In genomic region chr3:48938156-48938555, GRCh38 we compare ENCODE assay signal across 24 cellular contexts. TPM values are rescaled to one million over a fixed set of nuclear protein-coding genes. Genes with fewer than 3 reads are reported as not detected.
A peak's percentile ranks its signal among the peaks of the same experiment; 100 is the strongest.
DNase-seq lines count a peak whose midpoint lies in the region; ATAC-seq and TF ChIP-seq lines count a peak whose summit lies in the region.
"Had no signal": no experiment of that assay in that cellular context is flagged by ENCODE, and none has a peak within 500 bp of the region (broad histone marks: within the 10 kb centered on the region; RNA-seq: fewer than 3 reads in every experiment).

No MANE protein-coding gene starts in this region.

- H3K9me3 ChIP-seq in CD4-positive, CD25-positive, alpha-beta regulatory T cell (ENCODE audit: control insufficient read depth in 2 of 2, low read length in 2 of 2) = no peaks in the 10 kb centered on the region
- H3K9me3 ChIP-seq: sigmoid colon, tibial nerve had no signal

- H3K36me3 ChIP-seq in CD4-positive, CD25-positive, alpha-beta regulatory T cell (ENCODE audit: control insufficient read depth, insufficient read depth, low read length) = peaks cover 34% of the 10 kb centered on the region

- DNase-seq in AG04449 (ENCODE audit: low read depth, low spot score) = peak; percentile 31
- no peak for DNase-seq in CD4-positive, CD25-positive, alpha-beta regulatory T cell
- no peak for DNase-seq in activated CD4-positive, alpha-beta memory T cell treated with anti-CD3 and anti-CD28 coated beads, Interleukin-2, amount 10 ng/mL, durations not matched to agents 7 days and 5 days
- peak; percentile 34 for DNase-seq in hepatic stellate cell (ENCODE audit: low spot score)
- DNase-seq in NCI-H1436 treated with DMSO at 0.1 percent for 48 hours (lab: John Stamatoyannopoulos, UW) = no peak
- no peak for DNase-seq in DMS79 treated with DMSO at 0.1 percent for 48 hours (lab: John Stamatoyannopoulos, UW)
- DNase-seq: activated effector memory CD4-positive, alpha-beta T cell treated with anti-CD3 and anti-CD28 coated beads, Interleukin-2, amount 50 U/mL, for 16 hours; AML-193; aorta; central memory CD4-positive, alpha-beta T cell; GDM1; kidney glomerular epithelial cell; mammary epithelial cell; NCI-H1694; NCI-H2171; NCI-H524; sigmoid colon; T-cell had no signal

- no peak for ATAC-seq in CD4-positive, CD25-positive, alpha-beta regulatory T cell (ENCODE audit: low read depth in 2 of 2)
- ATAC-seq in HG03571 (IDR thresholded peaks at IDR 0.05; ENCODE audit: unreplicated experiment) = no peak
- ATAC-seq: activated CD4-positive, CD25-positive, alpha-beta regulatory T cell treated with anti-CD3 and anti-CD28 coated beads, Interleukin-2, amount 50 U/mL, for 24 hours; GM23338; T-cell had no signal

- peak overlapping the region in 2 of 3 donors; percentile 4 to 88 for H3K27ac Mint-ChIP-seq in CD4-positive, CD25-positive, alpha-beta regulatory T cell
- H3K27ac Mint-ChIP-seq in activated CD4-positive, alpha-beta memory T cell treated with anti-CD3 and anti-CD28 coated beads, Interleukin-2, amount 10 ng/mL, durations not matched to agents 7 days and 5 days = peak overlapping the region; percentile 8
- H3K27ac Mint-ChIP-seq: GM23338, progenitor cell of endocrine pancreas, T-cell had no signal

- POLR2A ChIA-PET in AG04449 (lab: Yijun Ruan, JAX) = no interaction called here
- POLR2A ChIA-PET in activated CD4-positive, alpha-beta memory T cell treated with anti-CD3 and anti-CD28 coated beads, Interleukin-2, amount 10 ng/mL, durations not matched to agents 7 days and 5 days (lab: Charles Lee) = interaction anchor here (1.0 to 1.3 kb wide), 2 partner anchors 9 to 19 kb away, joined by 3 read pairs; no protein-coding TSS in a partner anchor

- H3K27me3 Mint-ChIP-seq in CD4-positive, CD25-positive, alpha-beta regulatory T cell = no peaks in the 10 kb centered on the region
- H3K27me3 Mint-ChIP-seq in activated CD4-positive, alpha-beta memory T cell treated with anti-CD3 and anti-CD28 coated beads, Interleukin-2, amount 10 ng/mL, durations not matched to agents 7 days and 5 days = no peaks in the 10 kb centered on the region
- H3K27me3 Mint-ChIP-seq: progenitor cell of endocrine pancreas, T-cell had no signal

- H3K9me3 Mint-ChIP-seq in CD4-positive, CD25-positive, alpha-beta regulatory T cell = no peaks in the 10 kb centered on the region
- H3K9me3 Mint-ChIP-seq in activated CD4-positive, alpha-beta memory T cell treated with anti-CD3 and anti-CD28 coated beads, Interleukin-2, amount 10 ng/mL, durations not matched to agents 7 days and 5 days = peaks cover 2% of the 10 kb centered on the region
- H3K9me3 Mint-ChIP-seq: GM23338, T-cell had no signal

- peaks cover 31 to 46% (median 35%) of the 10 kb centered on the region in 4 donors for H3K4me1 Mint-ChIP-seq in CD4-positive, CD25-positive, alpha-beta regulatory T cell
- H3K4me1 Mint-ChIP-seq in activated CD4-positive, alpha-beta memory T cell treated with anti-CD3 and anti-CD28 coated beads, Interleukin-2, amount 10 ng/mL, durations not matched to agents 7 days and 5 days = peaks cover 38% of the 10 kb centered on the region
- H3K4me1 Mint-ChIP-seq: GM23338 had no signal

- no peaks in the 10 kb centered on the region for H3K4me1 ChIP-seq in CD4-positive, CD25-positive, alpha-beta regulatory T cell (ENCODE audit: control insufficient read depth, insufficient read depth, low read length, poor library complexity, severe bottlenecking)

- CTCF ChIA-PET in AG04449 (lab: Yijun Ruan, JAX) = interaction anchor here (1.1 kb wide), 1 partner anchor 12 kb away, joined by 4 read pairs; no protein-coding TSS in a partner anchor
- CTCF ChIA-PET in activated CD4-positive, alpha-beta memory T cell treated with anti-CD3 and anti-CD28 coated beads, Interleukin-2, amount 10 ng/mL, durations not matched to agents 7 days and 5 days (lab: Charles Lee) = interaction anchor here (1.4 to 1.6 kb wide), 3 partner anchors 18 to 502 kb away, joined by 3 to 4 read pairs (median 3); no protein-coding TSS in a partner anchor

- no peak overlapping the region for H3K4me3 ChIP-seq in AG04449 (ENCODE audit: low read depth, low read length)
- H3K4me3 ChIP-seq in CD4-positive, CD25-positive, alpha-beta regulatory T cell (ENCODE audit: low read depth, low read length) = no peak overlapping the region
- H3K4me3 ChIP-seq: GM23338, sigmoid colon, tibial nerve had no signal

- H3K4me3 Mint-ChIP-seq in CD4-positive, CD25-positive, alpha-beta regulatory T cell = peak overlapping the region in 1 of 4 donors; percentile 61
- no peak overlapping the region for H3K4me3 Mint-ChIP-seq in activated CD4-positive, alpha-beta memory T cell treated with anti-CD3 and anti-CD28 coated beads, Interleukin-2, amount 10 ng/mL, durations not matched to agents 7 days and 5 days
- H3K4me3 Mint-ChIP-seq: GM23338, T-cell had no signal

- no peaks in the 10 kb centered on the region for H3K27me3 ChIP-seq in CD4-positive, CD25-positive, alpha-beta regulatory T cell (ENCODE audit: control insufficient read depth, insufficient read depth, low read length)
- H3K27me3 ChIP-seq: sigmoid colon, tibial nerve had no signal

- H3K27ac ChIP-seq in CD4-positive, CD25-positive, alpha-beta regulatory T cell (ENCODE audit: insufficient read depth, low read length, poor library complexity, severe bottlenecking) = no peak overlapping the region
- H3K27ac ChIP-seq: KMS-11, sigmoid colon, tibial nerve had no signal

- peaks cover 35% of the 10 kb centered on the region for H3K36me3 Mint-ChIP-seq in CD4-positive, CD25-positive, alpha-beta regulatory T cell
- H3K36me3 Mint-ChIP-seq in activated CD4-positive, alpha-beta memory T cell treated with anti-CD3 and anti-CD28 coated beads, Interleukin-2, amount 10 ng/mL, durations not matched to agents 7 days and 5 days (ENCODE audit: low read depth) = peaks cover 55% of the 10 kb centered on the region

- TF ChIP-seq CTCF in AG04449 (IDR thresholded peaks at IDR 0.05; ENCODE audit: insufficient read depth, low read length, missing control alignments) = no peak

RNA-seq across cellular contexts. Expression of gene ARIH2, which starts 19.5 kb away (rescaled TPM):
- 171 TPM for total RNA-seq in CD4-positive, CD25-positive, alpha-beta regulatory T cell
- polyA plus RNA-seq in CD4-positive, CD25-positive, alpha-beta regulatory T cell = 100 to 1,000 TPM; 110 to 114 (median 112) TPM
- total RNA-seq in activated CD4-positive, alpha-beta memory T cell treated with anti-CD3 and anti-CD28 coated beads, Interleukin-2, amount 10 ng/mL, durations not matched to agents 7 days and 5 days = 100 to 1,000 TPM; 100 TPM

RNA-seq across cellular contexts. Expression of gene SLC25A20, which starts 39.5 kb away (rescaled TPM):
- total RNA-seq in CD4-positive, CD25-positive, alpha-beta regulatory T cell = 8.0 TPM
- polyA plus RNA-seq in CD4-positive, CD25-positive, alpha-beta regulatory T cell = 10 to 100 TPM; 21.5 to 32.6 (median 25.4) TPM
- 10 to 100 TPM; 25.6 to 29.5 TPM for total RNA-seq in activated CD4-positive, alpha-beta memory T cell treated with anti-CD3 and anti-CD28 coated beads, Interleukin-2, amount 10 ng/mL, durations not matched to agents 7 days and 5 days

RNA-seq across cellular contexts. Expression of gene P4HTM, which starts 51.9 kb away (rescaled TPM):
- 39.2 TPM for total RNA-seq in CD4-positive, CD25-positive, alpha-beta regulatory T cell
- 10 to 100 TPM; 19.5 to 29.9 (median 24.4) TPM for polyA plus RNA-seq in CD4-positive, CD25-positive, alpha-beta regulatory T cell
- 10 to 100 TPM; 48.4 to 49.9 TPM for total RNA-seq in activated CD4-positive, alpha-beta memory T cell treated with anti-CD3 and anti-CD28 coated beads, Interleukin-2, amount 10 ng/mL, durations not matched to agents 7 days and 5 days

Comparison
In these comparisons a context has a peak if more than half of its experiments do, and no peak if none do; other contexts are left out.
1. DNase-seq: peak in AG04449 (single experiment) and hepatic stellate cell (single experiment); none in CD4-positive, CD25-positive, alpha-beta regulatory T cell (0 of 3), activated CD4-positive, alpha-beta memory T cell treated with anti-CD3 and anti-CD28 coated beads, Interleukin-2, amount 10 ng/mL, durations not matched to agents 7 days and 5 days (single experiment), NCI-H1436 treated with DMSO at 0.1 percent for 48 hours (single experiment) and DMS79 treated with DMSO at 0.1 percent for 48 hours (single experiment).